ENCODE assay signal across 1 cellular context in the genomic region with DNA sequence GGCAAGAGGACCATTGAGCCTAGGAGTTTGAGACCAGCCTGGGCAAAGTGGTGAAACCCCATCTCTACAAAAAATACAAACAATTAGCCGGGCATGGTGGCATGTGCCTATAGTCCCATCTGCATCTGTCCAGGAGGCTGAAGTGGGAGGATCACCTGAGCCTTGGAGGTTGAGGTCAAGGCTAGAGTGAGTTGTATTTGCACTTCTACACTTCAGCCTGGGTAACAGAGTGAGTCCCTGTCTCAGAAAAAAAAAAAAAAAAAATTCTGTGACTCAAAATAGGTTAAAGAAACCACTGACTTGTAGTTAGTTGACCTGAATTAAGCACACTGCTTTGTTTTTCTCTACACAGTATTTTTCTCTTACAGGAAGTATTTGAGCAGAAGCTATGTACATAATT.
TF ChIP-seq lines count a peak whose summit lies in the region.

No MANE protein-coding gene starts in this region.

TF ChIP-seq in GM12878, 131 proteins besides CTCF, POLR2A, EP300 and RAD21:
- TF ChIP-seq, protein P1, sequence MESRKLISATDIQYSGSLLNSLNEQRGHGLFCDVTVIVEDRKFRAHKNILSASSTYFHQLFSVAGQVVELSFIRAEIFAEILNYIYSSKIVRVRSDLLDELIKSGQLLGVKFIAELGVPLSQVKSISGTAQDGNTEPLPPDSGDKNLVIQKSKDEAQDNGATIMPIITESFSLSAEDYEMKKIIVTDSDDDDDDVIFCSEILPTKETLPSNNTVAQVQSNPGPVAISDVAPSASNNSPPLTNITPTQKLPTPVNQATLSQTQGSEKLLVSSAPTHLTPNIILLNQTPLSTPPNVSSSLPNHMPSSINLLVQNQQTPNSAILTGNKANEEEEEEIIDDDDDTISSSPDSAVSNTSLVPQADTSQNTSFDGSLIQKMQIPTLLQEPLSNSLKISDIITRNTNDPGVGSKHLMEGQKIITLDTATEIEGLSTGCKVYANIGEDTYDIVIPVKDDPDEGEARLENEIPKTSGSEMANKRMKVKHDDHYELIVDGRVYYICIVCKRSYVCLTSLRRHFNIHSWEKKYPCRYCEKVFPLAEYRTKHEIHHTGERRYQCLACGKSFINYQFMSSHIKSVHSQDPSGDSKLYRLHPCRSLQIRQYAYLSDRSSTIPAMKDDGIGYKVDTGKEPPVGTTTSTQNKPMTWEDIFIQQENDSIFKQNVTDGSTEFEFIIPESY (IDR thresholded peaks at IDR 0.05), result no peak
- TF ChIP-seq SMAD1 (IDR thresholded peaks at IDR 0.05; ENCODE audit: low read depth, partially characterized antibody) (no peak), CREM (IDR thresholded peaks at IDR 0.05; ENCODE audit: low read depth) (no peak), EZH2 (IDR thresholded peaks at IDR 0.05; ENCODE audit: borderline replicate concordance, control insufficient read depth, low read depth, low read length) (no peak), CBX5 (IDR thresholded peaks at IDR 0.05; ENCODE audit: low read depth) (no peak), KAT2A (conservative IDR thresholded peaks at IDR 0.05; ENCODE audit: control insufficient read depth, low read depth, low read length) (no peak), LARP7 (IDR thresholded peaks at IDR 0.05) (no peak), STAT1 (conservative IDR thresholded peaks at IDR 0.05) (no peak), IRF4 (IDR thresholded peaks at IDR 0.05; ENCODE audit: low read depth, low read length) (no peak), SIX5 (IDR thresholded peaks at IDR 0.05; ENCODE audit: low read depth, low read length, severe bottlenecking) (no peak)
- TF ChIP-seq, protein P2, sequence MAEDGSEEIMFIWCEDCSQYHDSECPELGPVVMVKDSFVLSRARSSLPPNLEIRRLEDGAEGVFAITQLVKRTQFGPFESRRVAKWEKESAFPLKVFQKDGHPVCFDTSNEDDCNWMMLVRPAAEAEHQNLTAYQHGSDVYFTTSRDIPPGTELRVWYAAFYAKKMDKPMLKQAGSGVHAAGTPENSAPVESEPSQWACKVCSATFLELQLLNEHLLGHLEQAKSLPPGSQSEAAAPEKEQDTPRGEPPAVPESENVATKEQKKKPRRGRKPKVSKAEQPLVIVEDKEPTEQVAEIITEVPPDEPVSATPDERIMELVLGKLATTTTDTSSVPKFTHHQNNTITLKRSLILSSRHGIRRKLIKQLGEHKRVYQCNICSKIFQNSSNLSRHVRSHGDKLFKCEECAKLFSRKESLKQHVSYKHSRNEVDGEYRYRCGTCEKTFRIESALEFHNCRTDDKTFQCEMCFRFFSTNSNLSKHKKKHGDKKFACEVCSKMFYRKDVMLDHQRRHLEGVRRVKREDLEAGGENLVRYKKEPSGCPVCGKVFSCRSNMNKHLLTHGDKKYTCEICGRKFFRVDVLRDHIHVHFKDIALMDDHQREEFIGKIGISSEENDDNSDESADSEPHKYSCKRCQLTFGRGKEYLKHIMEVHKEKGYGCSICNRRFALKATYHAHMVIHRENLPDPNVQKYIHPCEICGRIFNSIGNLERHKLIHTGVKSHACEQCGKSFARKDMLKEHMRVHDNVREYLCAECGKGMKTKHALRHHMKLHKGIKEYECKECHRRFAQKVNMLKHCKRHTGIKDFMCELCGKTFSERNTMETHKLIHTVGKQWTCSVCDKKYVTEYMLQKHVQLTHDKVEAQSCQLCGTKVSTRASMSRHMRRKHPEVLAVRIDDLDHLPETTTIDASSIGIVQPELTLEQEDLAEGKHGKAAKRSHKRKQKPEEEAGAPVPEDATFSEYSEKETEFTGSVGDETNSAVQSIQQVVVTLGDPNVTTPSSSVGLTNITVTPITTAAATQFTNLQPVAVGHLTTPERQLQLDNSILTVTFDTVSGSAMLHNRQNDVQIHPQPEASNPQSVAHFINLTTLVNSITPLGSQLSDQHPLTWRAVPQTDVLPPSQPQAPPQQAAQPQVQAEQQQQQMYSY (CRISPR knock-in tag; IDR thresholded peaks at IDR 0.05), result no peak
- TF ChIP-seq, protein P3, sequence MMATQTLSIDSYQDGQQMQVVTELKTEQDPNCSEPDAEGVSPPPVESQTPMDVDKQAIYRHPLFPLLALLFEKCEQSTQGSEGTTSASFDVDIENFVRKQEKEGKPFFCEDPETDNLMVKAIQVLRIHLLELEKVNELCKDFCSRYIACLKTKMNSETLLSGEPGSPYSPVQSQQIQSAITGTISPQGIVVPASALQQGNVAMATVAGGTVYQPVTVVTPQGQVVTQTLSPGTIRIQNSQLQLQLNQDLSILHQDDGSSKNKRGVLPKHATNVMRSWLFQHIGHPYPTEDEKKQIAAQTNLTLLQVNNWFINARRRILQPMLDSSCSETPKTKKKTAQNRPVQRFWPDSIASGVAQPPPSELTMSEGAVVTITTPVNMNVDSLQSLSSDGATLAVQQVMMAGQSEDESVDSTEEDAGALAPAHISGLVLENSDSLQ (IDR thresholded peaks at IDR 0.05), result no peak
- TF ChIP-seq, protein P4, sequence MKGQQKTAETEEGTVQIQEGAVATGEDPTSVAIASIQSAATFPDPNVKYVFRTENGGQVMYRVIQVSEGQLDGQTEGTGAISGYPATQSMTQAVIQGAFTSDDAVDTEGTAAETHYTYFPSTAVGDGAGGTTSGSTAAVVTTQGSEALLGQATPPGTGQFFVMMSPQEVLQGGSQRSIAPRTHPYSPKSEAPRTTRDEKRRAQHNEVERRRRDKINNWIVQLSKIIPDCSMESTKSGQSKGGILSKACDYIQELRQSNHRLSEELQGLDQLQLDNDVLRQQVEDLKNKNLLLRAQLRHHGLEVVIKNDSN (IDR thresholded peaks at IDR 0.05; ENCODE audit: borderline replicate concordance, extremely low read length, insufficient read depth, low read depth, low read length), result no peak
- TF ChIP-seq, protein P5, sequence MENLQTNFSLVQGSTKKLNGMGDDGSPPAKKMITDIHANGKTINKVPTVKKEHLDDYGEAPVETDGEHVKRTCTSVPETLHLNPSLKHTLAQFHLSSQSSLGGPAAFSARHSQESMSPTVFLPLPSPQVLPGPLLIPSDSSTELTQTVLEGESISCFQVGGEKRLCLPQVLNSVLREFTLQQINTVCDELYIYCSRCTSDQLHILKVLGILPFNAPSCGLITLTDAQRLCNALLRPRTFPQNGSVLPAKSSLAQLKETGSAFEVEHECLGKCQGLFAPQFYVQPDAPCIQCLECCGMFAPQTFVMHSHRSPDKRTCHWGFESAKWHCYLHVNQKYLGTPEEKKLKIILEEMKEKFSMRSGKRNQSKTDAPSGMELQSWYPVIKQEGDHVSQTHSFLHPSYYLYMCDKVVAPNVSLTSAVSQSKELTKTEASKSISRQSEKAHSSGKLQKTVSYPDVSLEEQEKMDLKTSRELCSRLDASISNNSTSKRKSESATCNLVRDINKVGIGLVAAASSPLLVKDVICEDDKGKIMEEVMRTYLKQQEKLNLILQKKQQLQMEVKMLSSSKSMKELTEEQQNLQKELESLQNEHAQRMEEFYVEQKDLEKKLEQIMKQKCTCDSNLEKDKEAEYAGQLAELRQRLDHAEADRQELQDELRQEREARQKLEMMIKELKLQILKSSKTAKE (IDR thresholded peaks at IDR 0.05; ENCODE audit: low read depth, poor library complexity, severe bottlenecking), result no peak
- TF ChIP-seq, protein P6, sequence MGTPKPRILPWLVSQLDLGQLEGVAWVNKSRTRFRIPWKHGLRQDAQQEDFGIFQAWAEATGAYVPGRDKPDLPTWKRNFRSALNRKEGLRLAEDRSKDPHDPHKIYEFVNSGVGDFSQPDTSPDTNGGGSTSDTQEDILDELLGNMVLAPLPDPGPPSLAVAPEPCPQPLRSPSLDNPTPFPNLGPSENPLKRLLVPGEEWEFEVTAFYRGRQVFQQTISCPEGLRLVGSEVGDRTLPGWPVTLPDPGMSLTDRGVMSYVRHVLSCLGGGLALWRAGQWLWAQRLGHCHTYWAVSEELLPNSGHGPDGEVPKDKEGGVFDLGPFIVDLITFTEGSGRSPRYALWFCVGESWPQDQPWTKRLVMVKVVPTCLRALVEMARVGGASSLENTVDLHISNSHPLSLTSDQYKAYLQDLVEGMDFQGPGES (IDR thresholded peaks at IDR 0.05), result no peak
- TF ChIP-seq, protein P7, sequence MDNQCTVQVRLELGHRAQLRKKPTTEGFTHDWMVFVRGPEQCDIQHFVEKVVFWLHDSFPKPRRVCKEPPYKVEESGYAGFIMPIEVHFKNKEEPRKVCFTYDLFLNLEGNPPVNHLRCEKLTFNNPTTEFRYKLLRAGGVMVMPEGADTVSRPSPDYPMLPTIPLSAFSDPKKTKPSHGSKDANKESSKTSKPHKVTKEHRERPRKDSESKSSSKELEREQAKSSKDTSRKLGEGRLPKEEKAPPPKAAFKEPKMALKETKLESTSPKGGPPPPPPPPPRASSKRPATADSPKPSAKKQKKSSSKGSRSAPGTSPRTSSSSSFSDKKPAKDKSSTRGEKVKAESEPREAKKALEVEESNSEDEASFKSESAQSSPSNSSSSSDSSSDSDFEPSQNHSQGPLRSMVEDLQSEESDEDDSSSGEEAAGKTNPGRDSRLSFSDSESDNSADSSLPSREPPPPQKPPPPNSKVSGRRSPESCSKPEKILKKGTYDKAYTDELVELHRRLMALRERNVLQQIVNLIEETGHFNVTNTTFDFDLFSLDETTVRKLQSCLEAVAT (IDR thresholded peaks at IDR 0.05), result no peak
